ENCODE assay signal across 8 cellular contexts in genomic region chr1:24018611-24019580, GRCh38. TPM values are rescaled to one million over a fixed set of nuclear protein-coding genes. Genes with fewer than 3 reads are reported as not detected.
A peak's percentile ranks its signal among the peaks of the same experiment; 100 is the strongest.
DNase-seq lines count a peak whose midpoint lies in the region; ATAC-seq and TF ChIP-seq lines count a peak whose summit lies in the region.

No MANE protein-coding gene starts in this region.

- H3K27ac Mint-ChIP-seq in activated T-helper 1 cell treated with anti-CD3 and anti-CD28 coated beads, Interleukin-12 subunit alpha, Interleukin-12 subunit beta, Interleukin-2, Interleukin-4 antibody, amounts not matched to agents 30 ng/mL and 10 ng/mL and 1 ng/mL, durations not matched to agents 14 hours and 24 hours and 36 hours = no peak overlapping the region
- H3K27ac Mint-ChIP-seq in effector memory CD8-positive, alpha-beta T cell = no peak overlapping the region

- H3K4me3 Mint-ChIP-seq in activated T-helper 1 cell treated with anti-CD3 and anti-CD28 coated beads, Interleukin-12 subunit alpha, Interleukin-12 subunit beta, Interleukin-2, Interleukin-4 antibody, amounts not matched to agents 30 ng/mL and 10 ng/mL and 1 ng/mL, durations not matched to agents 14 hours and 24 hours and 36 hours = no peak overlapping the region
- no peak overlapping the region for H3K4me3 Mint-ChIP-seq in effector memory CD8-positive, alpha-beta T cell

- no peaks in the 10 kb centered on the region for H3K27me3 ChIP-seq in lower lobe of right lung (ENCODE audit: low read depth)
- H3K27me3 ChIP-seq in thyroid gland = no peaks in the 10 kb centered on the region

- H3K36me3 Mint-ChIP-seq in activated T-helper 1 cell treated with anti-CD3 and anti-CD28 coated beads, Interleukin-12 subunit alpha, Interleukin-12 subunit beta, Interleukin-2, Interleukin-4 antibody, amounts not matched to agents 30 ng/mL and 10 ng/mL and 1 ng/mL, durations not matched to agents 14 hours and 24 hours and 36 hours (ENCODE audit: low read depth) = no peaks in the 10 kb centered on the region
- H3K36me3 Mint-ChIP-seq in effector memory CD8-positive, alpha-beta T cell (ENCODE audit: insufficient read depth) = no peaks in the 10 kb centered on the region

- TF ChIP-seq POLR2A in thyroid gland (IDR thresholded peaks at IDR 0.05) = peak in 1 of 2 donors; percentile 57

- H3K27ac ChIP-seq in lower lobe of right lung (peak overlapping the region; percentile 87), thyroid gland (peak overlapping the region; percentile 86 to 99 (median 99))

- no peaks in the 10 kb centered on the region for H3K9me3 Mint-ChIP-seq in activated T-helper 1 cell treated with anti-CD3 and anti-CD28 coated beads, Interleukin-12 subunit alpha, Interleukin-12 subunit beta, Interleukin-2, Interleukin-4 antibody, amounts not matched to agents 30 ng/mL and 10 ng/mL and 1 ng/mL, durations not matched to agents 14 hours and 24 hours and 36 hours
- no peaks in the 10 kb centered on the region for H3K9me3 Mint-ChIP-seq in effector memory CD8-positive, alpha-beta T cell

- H3K4me1 Mint-ChIP-seq in activated T-helper 1 cell treated with anti-CD3 and anti-CD28 coated beads, Interleukin-12 subunit alpha, Interleukin-12 subunit beta, Interleukin-2, Interleukin-4 antibody, amounts not matched to agents 30 ng/mL and 10 ng/mL and 1 ng/mL, durations not matched to agents 14 hours and 24 hours and 36 hours (ENCODE audit: low read depth) = no peaks in the 10 kb centered on the region
- H3K4me1 Mint-ChIP-seq in effector memory CD8-positive, alpha-beta T cell (ENCODE audit: low read depth in 2 of 2) = no peaks in the 10 kb centered on the region

- ATAC-seq in lower lobe of right lung = peak; percentile 93 to 96
- no peak for ATAC-seq in effector memory CD8-positive, alpha-beta T cell (replicated peaks)

- intact Hi-C loops in lower lobe of right lung (cut with DNase I) = no loop called here
- intact Hi-C loops in thyroid gland (cut with DNase I) = no loop called here
- intact Hi-C loops in activated T-helper 1 cell treated with anti-CD3 and anti-CD28 coated beads, Interleukin-12 subunit alpha, Interleukin-12 subunit beta, Interleukin-2, Interleukin-4 antibody, amounts not matched to agents 30 ng/mL and 10 ng/mL and 1 ng/mL, durations not matched to agents 14 hours and 24 hours and 36 hours (cut with micrococcal nuclease) = no loop called here

- H3K36me3 ChIP-seq in lower lobe of right lung (no peaks in the 10 kb centered on the region), thyroid gland (no peaks in the 10 kb centered on the region)

- H3K4me3 ChIP-seq in lower lobe of right lung (no peak overlapping the region), thyroid gland (replicated peaks in 1 of 3) (no peak overlapping the region)

- peak; percentile 30 for DNase-seq in CD1c-positive myeloid dendritic cell (ENCODE audit: extremely low spot score)
- peak; percentile 97 for DNase-seq in NCI-H226
- DNase-seq in ecto neural progenitor cell (ENCODE audit: low spot score) = peak; percentile 70
- peak; percentile 94 for DNase-seq in lower lobe of right lung
- peak; percentile 99 to 100 for DNase-seq in thyroid gland
- no peak for DNase-seq in activated T-helper 1 cell treated with anti-CD3 and anti-CD28 coated beads, Interleukin-12 subunit alpha, Interleukin-12 subunit beta, Interleukin-2, Interleukin-4 antibody, amounts not matched to agents 30 ng/mL and 10 ng/mL and 1 ng/mL, durations not matched to agents 14 hours and 24 hours and 36 hours (ENCODE audit: low spot score)
- DNase-seq in effector memory CD8-positive, alpha-beta T cell = no peak
- no peak for DNase-seq in activated T-cell treated with anti-CD3 and anti-CD28 coated beads for 4 hours

- peaks cover 5% of the 10 kb centered on the region for H3K27me3 Mint-ChIP-seq in activated T-helper 1 cell treated with anti-CD3 and anti-CD28 coated beads, Interleukin-12 subunit alpha, Interleukin-12 subunit beta, Interleukin-2, Interleukin-4 antibody, amounts not matched to agents 30 ng/mL and 10 ng/mL and 1 ng/mL, durations not matched to agents 14 hours and 24 hours and 36 hours (ENCODE audit: insufficient read depth)
- H3K27me3 Mint-ChIP-seq in effector memory CD8-positive, alpha-beta T cell = peaks cover 6 to 23% of the 10 kb centered on the region in 2 donors

- WGBS in thyroid gland, 2 donors = 17 to 26% methylated on average over 20 of the region's 20 CpGs

- no peaks in the 10 kb centered on the region for H3K9me3 ChIP-seq in lower lobe of right lung
- H3K9me3 ChIP-seq in thyroid gland = no peaks in the 10 kb centered on the region

- H3K4me1 ChIP-seq in lower lobe of right lung (peaks cover 57% of the 10 kb centered on the region), thyroid gland (peaks cover 45 to 77% of the 10 kb centered on the region in 2 donors)

- TF ChIP-seq CTCF in lower lobe of right lung (IDR thresholded peaks at IDR 0.05) = no peak
- no peak for TF ChIP-seq CTCF in thyroid gland (IDR thresholded peaks at IDR 0.05)

RNA-seq across cellular contexts. Expression of gene SRSF10, which starts 38.8 kb away (rescaled TPM):
- 93.7 TPM for total RNA-seq in lower lobe of right lung
- total RNA-seq in thyroid gland = 100 to 1,000 TPM; 158 to 193 (median 172) TPM
- 238 and 243 TPM in 2 replicates for total RNA-seq in activated T-helper 1 cell treated with anti-CD3 and anti-CD28 coated beads, Interleukin-12 subunit alpha, Interleukin-12 subunit beta, Interleukin-2, Interleukin-4 antibody, amounts not matched to agents 30 ng/mL and 10 ng/mL and 1 ng/mL, durations not matched to agents 14 hours and 24 hours and 36 hours

RNA-seq across cellular contexts. Expression of gene PNRC2, which starts 59.3 kb away (rescaled TPM):
- total RNA-seq in lower lobe of right lung (111 TPM), thyroid gland (100 to 1,000 TPM; 147 to 211 (median 186) TPM)
- 112 and 134 TPM in 2 replicates for total RNA-seq in activated T-helper 1 cell treated with anti-CD3 and anti-CD28 coated beads, Interleukin-12 subunit alpha, Interleukin-12 subunit beta, Interleukin-2, Interleukin-4 antibody, amounts not matched to agents 30 ng/mL and 10 ng/mL and 1 ng/mL, durations not matched to agents 14 hours and 24 hours and 36 hours

Comparison
In these comparisons a context has a peak if more than half of its experiments do, and no peak if none do; other contexts are left out.
1. DNase-seq: peak in CD1c-positive myeloid dendritic cell (single experiment), NCI-H226 (single experiment), ecto neural progenitor cell (single experiment), lower lobe of right lung (single experiment) and thyroid gland (2 of 2); none in activated T-helper 1 cell treated with anti-CD3 and anti-CD28 coated beads, Interleukin-12 subunit alpha, Interleukin-12 subunit beta, Interleukin-2, Interleukin-4 antibody, amounts not matched to agents 30 ng/mL and 10 ng/mL and 1 ng/mL, durations not matched to agents 14 hours and 24 hours and 36 hours (single experiment), effector memory CD8-positive, alpha-beta T cell (0 of 3) and activated T-cell treated with anti-CD3 and anti-CD28 coated beads for 4 hours (single experiment).